Comparison of ENCODE assay signal across 12 cellular contexts in the genomic region with DNA sequence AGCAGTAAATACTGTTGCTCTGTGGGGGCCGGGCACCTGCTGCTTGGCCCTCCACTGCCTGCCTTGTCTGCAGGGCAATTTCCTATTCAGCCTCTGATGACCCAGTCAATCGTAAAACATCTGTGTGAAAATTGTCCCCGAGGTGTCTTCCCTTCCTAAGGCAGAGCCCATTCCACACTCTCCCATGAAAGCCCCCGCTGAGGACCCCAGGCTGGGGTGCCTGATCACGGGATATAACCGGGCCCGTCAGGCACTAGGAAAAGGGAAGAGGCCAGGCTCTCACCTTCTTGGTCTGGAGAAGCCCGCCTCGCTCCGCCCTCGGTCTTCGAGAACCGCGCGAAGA. TPM values are rescaled to one million over a fixed set of nuclear protein-coding genes. Genes with fewer than 3 reads are reported as not detected.
DNase-seq lines count a peak whose midpoint lies in the region; ATAC-seq and TF ChIP-seq lines count a peak whose summit lies in the region.
"Had no signal": no experiment of that assay in that cellular context is flagged by ENCODE, and none has a peak within 500 bp of the region (broad histone marks: within the 10 kb centered on the region; RNA-seq: fewer than 3 reads in every experiment).

No MANE protein-coding gene starts in this region.

- H3K36me3 ChIP-seq in RWPE2 (ENCODE audit: low read depth): no peaks in the 10 kb centered on the region

- H3K27ac Mint-ChIP-seq in CD14-positive monocyte: no peak overlapping the region
- H3K27ac Mint-ChIP-seq: activated naive CD4-positive, alpha-beta T cell treated with anti-CD3 and anti-CD28 coated beads, Interleukin-2, amount 50 U/mL, for 24 hours had no signal

- H3K4me3 Mint-ChIP-seq in CD14-positive monocyte: peak overlapping the region in 1 of 2 donors; percentile 43
- H3K4me3 Mint-ChIP-seq: activated naive CD4-positive, alpha-beta T cell treated with anti-CD3 and anti-CD28 coated beads, Interleukin-2, amount 50 U/mL, for 24 hours had no signal

- DNase-seq in NCI-H1694 treated with DMSO at 0.1 percent for 48 hours (lab: John Stamatoyannopoulos, UW) (peak; percentile 7), NCI-H1694 (lab: John Stamatoyannopoulos, UW) (no peak), RWPE2 (ENCODE audit: low spot score) (no peak), fibroblast of the aortic adventitia (ENCODE audit: low read depth) (no peak), retinal pigment epithelial cell (ENCODE audit: low read depth) (no peak), DMS153 treated with DMSO at 0.1 percent for 48 hours (lab: John Stamatoyannopoulos, UW; ENCODE audit: unreplicated experiment) (no peak), CD14-positive monocyte (ENCODE audit: low spot score) (no peak)
- DNase-seq: kidney had no signal

- peaks cover 6 to 12% (median 8%) of the 10 kb centered on the region in 3 donors for H3K27me3 Mint-ChIP-seq in CD14-positive monocyte (ENCODE audit: low read depth in 3 of 3)
- H3K27me3 Mint-ChIP-seq: activated naive CD4-positive, alpha-beta T cell treated with anti-CD3 and anti-CD28 coated beads, Interleukin-2, amount 50 U/mL, for 24 hours had no signal

- peaks cover 30% of the 10 kb centered on the region for H3K27me3 ChIP-seq in RWPE2 (ENCODE audit: insufficient read depth, poor library complexity, severe bottlenecking)

- H3K9me3 Mint-ChIP-seq in CD14-positive monocyte: peaks cover 0 to 10% (median 3%) of the 10 kb centered on the region in 7 donors
- H3K9me3 Mint-ChIP-seq: activated naive CD4-positive, alpha-beta T cell treated with anti-CD3 and anti-CD28 coated beads, Interleukin-2, amount 50 U/mL, for 24 hours had no signal

- no peaks in the 10 kb centered on the region for H3K9me3 ChIP-seq in RWPE2 (ENCODE audit: severe bottlenecking)

- TF ChIP-seq CTCF in RWPE2 (IDR thresholded peaks at IDR 0.05; ENCODE audit: poor library complexity, severe bottlenecking) (no peak), fibroblast of the aortic adventitia (IDR thresholded peaks at IDR 0.05; ENCODE audit: insufficient read depth, low read length) (no peak), retinal pigment epithelial cell (conservative IDR thresholded peaks at IDR 0.05; ENCODE audit: low read depth, low read length) (no peak), CD14-positive monocyte (IDR thresholded peaks at IDR 0.05) (no peak)

- H3K36me3 Mint-ChIP-seq in CD14-positive monocyte: no peaks in the 10 kb centered on the region
- H3K36me3 Mint-ChIP-seq: activated naive CD4-positive, alpha-beta T cell treated with anti-CD3 and anti-CD28 coated beads, Interleukin-2, amount 50 U/mL, for 24 hours had no signal

- no peaks in the 10 kb centered on the region for H3K4me1 ChIP-seq in RWPE2 (ENCODE audit: insufficient read depth, poor library complexity, severe bottlenecking)

- no peak; the same call in 2 of the 3 replicates for ATAC-seq in RWPE2 (ENCODE audit: low read depth)
- no peak for ATAC-seq in GM21737 (IDR thresholded peaks at IDR 0.05; ENCODE audit: unreplicated experiment)
- ATAC-seq: Panc1 had no signal

- H3K4me1 Mint-ChIP-seq in CD14-positive monocyte: peaks cover 2% of the 10 kb centered on the region

- peak overlapping the region; percentile 36 for H3K4me3 ChIP-seq in RWPE2 (ENCODE audit: severe bottlenecking)
- H3K4me3 ChIP-seq in fibroblast of the aortic adventitia (ENCODE audit: low read depth, low read length): peak overlapping the region; percentile 35
- peak overlapping the region; percentile 27 for H3K4me3 ChIP-seq in retinal pigment epithelial cell (ENCODE audit: low read length)

- intact Hi-C loops in CD14-positive monocyte (cut with micrococcal nuclease): no loop called here

- no peak overlapping the region for H3K27ac ChIP-seq in RWPE2 (ENCODE audit: poor library complexity, severe bottlenecking)

RNA-seq across cellular contexts. Expression of gene SCGB3A1, which starts 27.2 kb away (rescaled TPM):
- total RNA-seq in fibroblast of the aortic adventitia (ENCODE audit: low replicate concordance): not detected in 2 replicates
- under 1 TPM; 0.49 to 0.59 TPM for polyA plus RNA-seq in CD14-positive monocyte
- polyA plus RNA-seq: endothelial cell of umbilical vein had no signal

RNA-seq across cellular contexts. Expression of gene FLT4, which starts 30.9 kb away (rescaled TPM):
- 0.09 TPM in 1 of 2 replicates, not detected in the other for total RNA-seq in fibroblast of the aortic adventitia (ENCODE audit: low replicate concordance)
- polyA plus RNA-seq in CD14-positive monocyte: not detected
